ENCODE assay signal across 1 cellular context in genomic region chr7:99558306-99559275, GRCh38.
TF ChIP-seq lines count a peak whose summit lies in the region.

Gene ZNF655, plus strand, starts transcription at chr7:99558642. Its CDS starts 1,918 bp downstream, at chr7:99560560.

TF ChIP-seq in GM23338, 12 proteins besides CTCF, POLR2A, EP300 and RAD21 (continued from another document):
- TF ChIP-seq ZNF462 (CRISPR knock-in tag; IDR thresholded peaks at IDR 0.05) (no peak), ETS1 (IDR thresholded peaks at IDR 0.05) (peak; percentile 96), JUNB (IDR thresholded peaks at IDR 0.05; ENCODE audit: unreplicated experiment) (no peak), CREB1 (CRISPR knock-in tag; IDR thresholded peaks at IDR 0.05; ENCODE audit: low read depth) (peak; percentile 67), REST (IDR thresholded peaks at IDR 0.05; ENCODE audit: unreplicated experiment) (no peak)
